Comparison of ENCODE assay signal across 9 cellular contexts in the genomic region with DNA sequence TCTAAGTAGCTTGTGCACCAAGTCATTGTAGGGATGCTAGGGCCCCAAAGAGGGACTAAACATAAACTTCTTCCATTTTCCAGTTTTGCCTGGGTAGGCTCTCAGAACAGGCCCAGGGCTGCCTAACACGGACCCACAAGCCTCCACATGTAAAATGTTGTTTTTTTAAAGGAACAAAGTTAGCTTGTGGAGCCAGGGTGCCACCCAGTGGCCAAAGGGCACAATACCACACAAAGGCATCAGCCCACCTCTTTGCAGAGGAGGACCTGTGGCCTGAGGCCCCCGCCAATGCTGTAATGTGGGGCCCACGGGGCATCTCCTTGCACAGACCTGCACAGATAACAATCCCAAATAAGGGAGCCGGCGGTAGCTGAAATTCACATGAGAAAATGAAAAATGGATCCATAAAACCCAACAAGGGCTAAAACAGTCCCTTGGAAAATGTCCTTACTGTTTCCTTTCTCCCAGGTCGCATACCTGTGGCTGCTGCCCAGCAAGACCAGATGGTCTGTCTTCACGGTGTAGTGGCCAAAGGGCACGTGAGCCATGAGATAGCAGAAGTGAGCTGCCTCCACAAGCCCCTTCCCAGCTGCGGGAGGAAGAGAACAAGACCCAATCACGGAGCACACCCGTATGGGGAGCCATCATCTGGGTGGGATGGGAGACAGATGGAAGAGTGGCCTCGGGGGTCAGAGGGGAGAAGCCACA. TPM values are rescaled to one million over a fixed set of nuclear protein-coding genes. Genes with fewer than 3 reads are reported as not detected.
DNase-seq lines count a peak whose midpoint lies in the region; ATAC-seq and TF ChIP-seq lines count a peak whose summit lies in the region.
"Had no signal": no experiment of that assay in that cellular context is flagged by ENCODE, and none has a peak within 500 bp of the region (broad histone marks: within the 10 kb centered on the region; RNA-seq: fewer than 3 reads in every experiment).

No MANE protein-coding gene starts in this region.

- no peak for TF ChIP-seq POLR2A in ovary (IDR thresholded peaks at IDR 0.05)

- H3K36me3 ChIP-seq in ovary, result no peaks in the 10 kb centered on the region

- H3K4me3 Mint-ChIP-seq in activated CD4-positive, alpha-beta T cell treated with anti-CD3 and anti-CD28 coated beads, Interleukin-2, amount 10 ng/mL, durations not matched to agents 7 days and 5 days, result no peak overlapping the region

- no peaks in the 10 kb centered on the region for H3K9me3 ChIP-seq in ovary

- no peaks in the 10 kb centered on the region for H3K27me3 ChIP-seq in ovary

- no peak overlapping the region for H3K27ac ChIP-seq in ovary
- H3K27ac ChIP-seq: SK-N-MC had no signal

- ATAC-seq in HG02938 (IDR thresholded peaks at IDR 0.05; ENCODE audit: unreplicated experiment), result peak; percentile 71

- H3K36me3 Mint-ChIP-seq in activated CD4-positive, alpha-beta T cell treated with anti-CD3 and anti-CD28 coated beads, Interleukin-2, amount 10 ng/mL, durations not matched to agents 7 days and 5 days (ENCODE audit: low read depth), result no peaks in the 10 kb centered on the region

- peak; percentile 76 for TF ChIP-seq CTCF in GM13976 (IDR thresholded peaks at IDR 0.05; ENCODE audit: borderline replicate concordance, control extremely low read depth, extremely low read depth, insufficient read depth, missing control alignments)
- TF ChIP-seq CTCF in fibroblast of the aortic adventitia (IDR thresholded peaks at IDR 0.05; ENCODE audit: insufficient read depth, low read length), result peak; percentile 86
- TF ChIP-seq CTCF in ovary (IDR thresholded peaks at IDR 0.05), result peak; percentile 60 to 67 (median 63)

- 26 to 34% (median 29%) methylated on average over 12 of the region's 12 CpGs for WGBS in ovary, 3 donors

- intact Hi-C loops in ovary (cut with DNase I), result loop anchor here in 1 of 4 donors (5.0 kb wide), 1 partner anchor 1049 kb away; no protein-coding TSS in a partner anchor

- H3K27ac Mint-ChIP-seq in activated CD4-positive, alpha-beta T cell treated with anti-CD3 and anti-CD28 coated beads, Interleukin-2, amount 10 ng/mL, durations not matched to agents 7 days and 5 days, result no peak overlapping the region

- CTCF ChIA-PET in activated CD4-positive, alpha-beta T cell treated with anti-CD3 and anti-CD28 coated beads, Interleukin-2, amount 10 ng/mL, durations not matched to agents 7 days and 5 days (lab: Charles Lee), result no interaction called here

- H3K4me1 ChIP-seq in ovary (ENCODE audit: insufficient read depth), result peaks cover 3% of the 10 kb centered on the region

- in situ Hi-C loops in GM13976 (cut with MboI; ENCODE audit: low sequenced_read_pairs, unreplicated experiment), result loop anchor here (25.0 kb wide), 1 partner anchor 1034 kb away; no protein-coding TSS in a partner anchor

- H3K4me1 Mint-ChIP-seq in activated CD4-positive, alpha-beta T cell treated with anti-CD3 and anti-CD28 coated beads, Interleukin-2, amount 10 ng/mL, durations not matched to agents 7 days and 5 days, result no peaks in the 10 kb centered on the region

- H3K9me3 Mint-ChIP-seq in activated CD4-positive, alpha-beta T cell treated with anti-CD3 and anti-CD28 coated beads, Interleukin-2, amount 10 ng/mL, durations not matched to agents 7 days and 5 days, result no peaks in the 10 kb centered on the region

- POLR2A ChIA-PET in activated CD4-positive, alpha-beta T cell treated with anti-CD3 and anti-CD28 coated beads, Interleukin-2, amount 10 ng/mL, durations not matched to agents 7 days and 5 days (lab: Charles Lee), result no interaction called here

- no peak for TF ChIP-seq EP300 in ovary (IDR thresholded peaks at IDR 0.05)

- DNase-seq in Ammon's horn (ENCODE audit: low spot score) (peak; percentile 77), GM13976 (ENCODE audit: low spot score) (peak; percentile 67), NCI-H2171 (lab: John Stamatoyannopoulos, UW) (peak; percentile 28), fibroblast of the aortic adventitia (ENCODE audit: low read depth) (peak; percentile 72), ovary (peak; percentile 67 to 82 (median 71))
- peak; percentile 45 for DNase-seq in activated CD4-positive, alpha-beta T cell treated with anti-CD3 and anti-CD28 coated beads, Interleukin-2, amount 10 ng/mL, durations not matched to agents 7 days and 5 days
- no peak for DNase-seq in effector CD4-positive, alpha-beta T cell

- no peaks in the 10 kb centered on the region for H3K27me3 Mint-ChIP-seq in activated CD4-positive, alpha-beta T cell treated with anti-CD3 and anti-CD28 coated beads, Interleukin-2, amount 10 ng/mL, durations not matched to agents 7 days and 5 days

- no peak overlapping the region for H3K4me3 ChIP-seq in fibroblast of the aortic adventitia (ENCODE audit: low read depth, low read length)
- H3K4me3 ChIP-seq in ovary, result no peak overlapping the region
- H3K4me3 ChIP-seq: SK-N-MC had no signal

RNA-seq across cellular contexts. Expression of a gene that starts 23.8 kb away (rescaled TPM):
- total RNA-seq in activated CD4-positive, alpha-beta T cell treated with anti-CD3 and anti-CD28 coated beads, Interleukin-2, amount 10 ng/mL, durations not matched to agents 7 days and 5 days, result under 1 TPM in 1 of 2 experiments, not detected in 1; 0.23 TPM
- total RNA-seq in fibroblast of the aortic adventitia (ENCODE audit: low replicate concordance), result 1.6 and 4.8 TPM in 2 replicates
- total RNA-seq in ovary, result 1 to 10 TPM; 1.6 to 5.1 (median 3.0) TPM
- polyA plus RNA-seq in ovary, result 1 to 10 TPM; 2.9 to 3.1 TPM
